ENCODE assay signal across 22 cellular contexts in the genomic region with DNA sequence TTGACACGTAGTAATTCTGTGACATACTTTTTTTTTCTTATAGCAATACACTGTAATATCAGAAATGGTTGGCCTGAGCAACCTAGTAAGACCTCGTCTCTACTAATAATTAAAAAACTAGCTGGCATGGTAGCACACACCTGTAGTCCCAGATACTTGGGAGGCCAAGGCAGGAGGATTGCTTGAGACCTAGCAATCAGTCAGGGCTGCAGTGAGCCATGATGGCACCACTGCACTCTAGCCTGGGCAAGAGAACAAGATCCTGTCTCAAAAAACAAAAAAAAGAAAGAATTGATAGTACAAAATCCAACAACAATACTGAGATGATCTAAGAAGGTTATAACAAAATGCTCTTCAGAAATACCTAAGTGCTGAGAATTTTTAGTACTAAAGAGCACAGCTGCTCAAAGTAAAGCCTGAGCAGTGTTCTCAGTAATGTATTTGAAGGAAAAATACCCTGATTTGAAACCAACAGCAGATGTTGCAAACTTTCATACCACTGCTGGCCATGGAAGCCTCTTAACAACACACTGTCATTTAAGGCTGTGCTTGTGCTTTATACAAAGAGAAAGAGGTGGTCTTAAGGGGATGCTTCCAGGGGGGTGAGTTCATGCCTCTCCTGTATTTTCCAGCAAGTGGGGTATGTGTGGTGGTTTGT.
DNase-seq lines count a peak whose midpoint lies in the region; ATAC-seq, FAIRE-seq and TF ChIP-seq lines count a peak whose summit lies in the region.
"Had no signal": no experiment of that assay in that cellular context is flagged by ENCODE, and none has a peak within 500 bp of the region (broad histone marks: within the 10 kb centered on the region; RNA-seq: fewer than 3 reads in every experiment).

No MANE protein-coding gene starts in this region.

- H3K9me3 Mint-ChIP-seq in endodermal cell: no peaks in the 10 kb centered on the region
- no peaks in the 10 kb centered on the region for H3K9me3 Mint-ChIP-seq in activated CD8-positive, alpha-beta T cell treated with anti-CD3 and anti-CD28 coated beads, Interleukin-2, amount 10 ng/mL, durations not matched to agents 7 days and 5 days (ENCODE audit: insufficient read depth)
- H3K9me3 Mint-ChIP-seq: activated naive CD4-positive, alpha-beta T cell treated with anti-CD3 and anti-CD28 coated beads for 36 hours; nephron; stimulated activated memory B cell treated with anti-CD40 and anti-IgM and Interleukin-4, amounts not matched to agents 10 μg/mL and 1 μg/mL and 100 μg/mL, for 72 hours had no signal

- H3K9me1 ChIP-seq in endothelial cell of umbilical vein (replicated peaks; ENCODE audit: control insufficient read depth, extremely low read depth, insufficient read depth, low read length): no peaks in the 10 kb centered on the region

- H3K36me3 ChIP-seq in endothelial cell of umbilical vein (ENCODE audit: control insufficient read depth in 2 of 2, extremely low read depth in 1 of 2, insufficient read depth in 2 of 2, low read length in 2 of 2): no peaks in the 10 kb centered on the region
- no peaks in the 10 kb centered on the region for H3K36me3 ChIP-seq in endodermal cell (ENCODE audit: control insufficient read depth, insufficient read depth, low read length)
- H3K36me3 ChIP-seq: spleen, tibial artery had no signal

- CTCF ChIA-PET in endothelial cell of umbilical vein (lab: Charles Lee): interaction anchor here (17.1 kb wide), 1 partner anchor 195 kb away, joined by 493 read pairs; no protein-coding TSS in a partner anchor
- CTCF ChIA-PET in activated CD8-positive, alpha-beta T cell treated with anti-CD3 and anti-CD28 coated beads, Interleukin-2, amount 10 ng/mL, durations not matched to agents 7 days and 5 days (lab: Charles Lee): no interaction called here

- no peaks in the 10 kb centered on the region for H3K36me3 Mint-ChIP-seq in endodermal cell (ENCODE audit: low read depth)
- H3K36me3 Mint-ChIP-seq in activated CD8-positive, alpha-beta T cell treated with anti-CD3 and anti-CD28 coated beads, Interleukin-2, amount 10 ng/mL, durations not matched to agents 7 days and 5 days (ENCODE audit: low read depth): peaks cover 4% of the 10 kb centered on the region

- H3K4me2 ChIP-seq in endothelial cell of umbilical vein (ENCODE audit: insufficient read depth, low read length): no peak overlapping the region

- H3K4me1 ChIP-seq in endothelial cell of umbilical vein (ENCODE audit: control insufficient read depth, extremely low read depth, insufficient read depth, low read length) (no peaks in the 10 kb centered on the region), endodermal cell (ENCODE audit: control insufficient read depth, insufficient read depth, low read length) (peaks cover 4% of the 10 kb centered on the region)

- FAIRE-seq in endothelial cell of umbilical vein (lab: Jason Lieb, UNC): no peak
- FAIRE-seq: islet of Langerhans had no signal

- POLR2A ChIA-PET in endothelial cell of umbilical vein (lab: Charles Lee): no interaction called here
- POLR2A ChIA-PET in activated CD8-positive, alpha-beta T cell treated with anti-CD3 and anti-CD28 coated beads, Interleukin-2, amount 10 ng/mL, durations not matched to agents 7 days and 5 days (lab: Charles Lee): no interaction called here

- no peaks in the 10 kb centered on the region for H3K79me2 ChIP-seq in endothelial cell of umbilical vein (ENCODE audit: control insufficient read depth, insufficient read depth, low read length)

- no peak overlapping the region for H2AFZ ChIP-seq in endothelial cell of umbilical vein (ENCODE audit: low read depth, low read length)

- no peaks in the 10 kb centered on the region for H4K20me1 ChIP-seq in endothelial cell of umbilical vein (replicated peaks; ENCODE audit: control insufficient read depth, extremely low read depth, insufficient read depth, low read length)

- ATAC-seq in GM19351 (IDR thresholded peaks at IDR 0.05; ENCODE audit: unreplicated experiment): peak; percentile 59
- ATAC-seq in GM21717 (IDR thresholded peaks at IDR 0.05; ENCODE audit: unreplicated experiment): peak; percentile 83
- peak; percentile 78 for ATAC-seq in HG03066 (IDR thresholded peaks at IDR 0.05; ENCODE audit: low read depth, unreplicated experiment)
- ATAC-seq in activated CD8-positive, alpha-beta T cell treated with anti-CD3 and anti-CD28 coated beads, Interleukin-2, amount 10 ng/mL, durations not matched to agents 7 days and 5 days: no peak
- ATAC-seq: body of pancreas; stimulated activated memory B cell treated with anti-CD40 and anti-IgM and Interleukin-4, amounts not matched to agents 10 μg/mL and 1 μg/mL and 100 μg/mL, for 72 hours had no signal

- no peak for TF ChIP-seq CTCF in endothelial cell of umbilical vein (IDR thresholded peaks at IDR 0.05; ENCODE audit: extremely low read depth in 1 of 2, insufficient read depth in 1 of 2, low read depth in 1 of 2, low read length in 2 of 2)
- TF ChIP-seq CTCF in endodermal cell (conservative IDR thresholded peaks at IDR 0.05): no peak
- TF ChIP-seq CTCF in lower leg skin (IDR thresholded peaks at IDR 0.05): no peak

- dilution Hi-C loops in endothelial cell of umbilical vein (cut with MboI; ENCODE audit: extremely low pct_ligation_motif_present, low sequenced_read_pairs): loop anchor here (25.0 kb wide), 1 partner anchor 210 kb away; no protein-coding TSS in a partner anchor

- H3K27ac Mint-ChIP-seq in endodermal cell: no peak overlapping the region
- no peak overlapping the region for H3K27ac Mint-ChIP-seq in activated CD8-positive, alpha-beta T cell treated with anti-CD3 and anti-CD28 coated beads, Interleukin-2, amount 10 ng/mL, durations not matched to agents 7 days and 5 days
- H3K27ac Mint-ChIP-seq: activated naive CD4-positive, alpha-beta T cell treated with anti-CD3 and anti-CD28 coated beads for 36 hours; progenitor cell of endocrine pancreas; stimulated activated memory B cell treated with anti-CD40 and anti-IgM and Interleukin-4, amounts not matched to agents 10 μg/mL and 1 μg/mL and 100 μg/mL, for 72 hours had no signal

- DNase-seq in endothelial cell of umbilical vein (ENCODE audit: low read depth, low spot score) (no peak), DMS153 treated with DMSO at 0.1 percent for 48 hours (lab: John Stamatoyannopoulos, UW; ENCODE audit: unreplicated experiment) (no peak), endodermal cell (no peak), lower leg skin (ENCODE audit: low spot score in 2 of 2) (no peak)
- DNase-seq in activated CD8-positive, alpha-beta T cell treated with anti-CD3 and anti-CD28 coated beads, Interleukin-2, amount 10 ng/mL, durations not matched to agents 7 days and 5 days: no peak
- DNase-seq: activated CD4-positive, alpha-beta T cell treated with anti-CD3 and anti-CD28 coated beads, Interleukin-2, amount 50 U/mL, for 1 hour; activated naive CD4-positive, alpha-beta T cell treated with anti-CD3 and anti-CD28 coated beads for 36 hours; activated T-cell treated with anti-CD3 and anti-CD28 coated beads for 4 hours; body of pancreas; head of caudate nucleus; NCI-H2029 treated with DMSO at 0.1 percent for 48 hours; NCI-H526; spleen; tibial artery had no signal

- no peak overlapping the region for H3K9ac ChIP-seq in endothelial cell of umbilical vein (replicated peaks; ENCODE audit: extremely low read depth, insufficient read depth, low read length)
- no peak overlapping the region for H3K9ac ChIP-seq in endodermal cell (ENCODE audit: extremely low read depth, low read length, poor library complexity, severe bottlenecking)

- H3K4me3 ChIP-seq in endothelial cell of umbilical vein (replicated peaks in 1 of 3; ENCODE audit: insufficient read depth in 1 of 3, low read depth in 1 of 3, low read length in 3 of 3) (no peak overlapping the region), endodermal cell (ENCODE audit: low read length) (no peak overlapping the region), lower leg skin (ENCODE audit: low read depth, poor library complexity, severe bottlenecking) (no peak overlapping the region)
- H3K4me3 ChIP-seq: body of pancreas, esophagus muscularis mucosa, spleen, tibial artery had no signal

- intact Hi-C loops in endothelial cell of umbilical vein (cut with micrococcal nuclease): no loop called here
- intact Hi-C loops in lower leg skin (cut with DNase I; ENCODE audit: low total_unique reads): no loop called here

- H3K27ac ChIP-seq in endothelial cell of umbilical vein (ENCODE audit: insufficient read depth, low read depth, low read length) (no peak overlapping the region), endodermal cell (ENCODE audit: low read depth, low read length) (no peak overlapping the region)
- H3K27ac ChIP-seq: body of pancreas, esophagus muscularis mucosa, spleen, tibial artery had no signal

- WGBS in endodermal cell (ENCODE audit: insufficient coverage in 1 of 2, insufficient read length in 1 of 2), 2 experiments: 92 to 93% methylated on average over 2 of the region's 2 CpGs
- 91 to 96% methylated on average over 2 of the region's 2 CpGs for WGBS in lower leg skin, 2 donors

- H3K27me3 Mint-ChIP-seq in endodermal cell (ENCODE audit: insufficient read depth): no peaks in the 10 kb centered on the region
- H3K27me3 Mint-ChIP-seq in activated CD8-positive, alpha-beta T cell treated with anti-CD3 and anti-CD28 coated beads, Interleukin-2, amount 10 ng/mL, durations not matched to agents 7 days and 5 days (ENCODE audit: low read depth): no peaks in the 10 kb centered on the region
- H3K27me3 Mint-ChIP-seq: progenitor cell of endocrine pancreas; stimulated activated memory B cell treated with anti-CD40 and anti-IgM and Interleukin-4, amounts not matched to agents 10 μg/mL and 1 μg/mL and 100 μg/mL, for 72 hours had no signal

- BruUV-seq in endothelial cell of umbilical vein (replicated peaks; lab: Mats Ljungman, UMichigan): TSS peak; percentile 2

- H3K4me1 Mint-ChIP-seq in endodermal cell: peaks cover 18% of the 10 kb centered on the region
- H3K4me1 Mint-ChIP-seq in activated CD8-positive, alpha-beta T cell treated with anti-CD3 and anti-CD28 coated beads, Interleukin-2, amount 10 ng/mL, durations not matched to agents 7 days and 5 days (ENCODE audit: low read depth): peaks cover 11% of the 10 kb centered on the region
- H3K4me1 Mint-ChIP-seq: stimulated activated memory B cell treated with anti-CD40 and anti-IgM and Interleukin-4, amounts not matched to agents 10 μg/mL and 1 μg/mL and 100 μg/mL, for 72 hours had no signal

- no peak for TF ChIP-seq POLR2A in endothelial cell of umbilical vein (IDR thresholded peaks at IDR 0.05; ENCODE audit: low read depth, low read length)
- TF ChIP-seq POLR2A in lower leg skin (IDR thresholded peaks at IDR 0.05): no peak

- no peaks in the 10 kb centered on the region for H3K27me3 ChIP-seq in endothelial cell of umbilical vein (ENCODE audit: control insufficient read depth in 2 of 2, insufficient read depth in 2 of 2, low read length in 2 of 2)
- no peaks in the 10 kb centered on the region for H3K27me3 ChIP-seq in endodermal cell (ENCODE audit: control insufficient read depth, insufficient read depth, low read length, poor library complexity, severe bottlenecking)
- H3K27me3 ChIP-seq: body of pancreas, esophagus muscularis mucosa, spleen, tibial artery had no signal

- H3K4me3 Mint-ChIP-seq in endodermal cell: no peak overlapping the region
- no peak overlapping the region for H3K4me3 Mint-ChIP-seq in activated CD8-positive, alpha-beta T cell treated with anti-CD3 and anti-CD28 coated beads, Interleukin-2, amount 10 ng/mL, durations not matched to agents 7 days and 5 days
- H3K4me3 Mint-ChIP-seq: activated naive CD4-positive, alpha-beta T cell treated with anti-CD3 and anti-CD28 coated beads for 36 hours; nephron; stimulated activated memory B cell treated with anti-CD40 and anti-IgM and Interleukin-4, amounts not matched to agents 10 μg/mL and 1 μg/mL and 100 μg/mL, for 72 hours had no signal

- H3K9me3 ChIP-seq in endothelial cell of umbilical vein (replicated peaks; ENCODE audit: control insufficient read depth, insufficient read depth, low read length) (no peaks in the 10 kb centered on the region), endodermal cell (ENCODE audit: control insufficient read depth, low read length) (no peaks in the 10 kb centered on the region)
- H3K9me3 ChIP-seq: body of pancreas, esophagus muscularis mucosa, spleen, tibial artery had no signal
